Comparison of ENCODE assay signal across 8 cellular contexts in the genomic region with DNA sequence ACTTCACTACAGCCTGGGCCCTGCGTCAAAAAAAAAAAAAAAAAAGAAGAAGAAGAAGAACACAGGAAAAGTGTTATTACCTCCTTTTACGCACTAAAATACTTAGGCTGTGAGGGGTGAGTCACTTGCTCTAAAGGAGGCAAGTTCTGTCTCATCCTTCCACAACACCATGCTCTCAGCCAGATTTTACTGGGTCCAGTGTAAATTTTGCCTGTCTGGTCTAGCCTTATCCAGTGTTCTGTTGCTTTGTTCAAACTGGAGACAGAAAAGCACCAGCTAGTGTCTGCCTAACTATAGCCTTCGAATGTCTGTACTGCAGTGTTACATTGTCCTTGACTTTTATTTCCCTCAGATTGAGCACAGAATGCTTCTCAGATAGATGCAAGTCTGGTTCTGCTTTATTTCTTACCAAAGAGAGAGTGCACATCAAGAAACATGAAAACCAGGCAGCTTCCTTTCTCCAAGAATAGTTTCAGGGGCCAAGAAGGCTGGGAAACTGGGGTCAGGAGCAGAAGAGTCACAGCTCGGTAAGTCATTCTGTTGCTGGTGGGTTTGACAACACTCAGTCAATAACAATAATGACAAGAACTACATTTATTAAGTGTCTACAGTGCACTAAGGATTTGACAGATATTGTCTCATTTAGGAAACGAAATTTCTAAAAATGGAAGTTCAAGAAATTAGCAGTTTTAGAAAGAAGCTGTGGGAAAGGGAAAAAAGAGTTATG. TPM values are rescaled to one million over a fixed set of nuclear protein-coding genes. Genes with fewer than 3 reads are reported as not detected.
A peak's percentile ranks its signal among the peaks of the same experiment; 100 is the strongest.
DNase-seq lines count a peak whose midpoint lies in the region; ATAC-seq and TF ChIP-seq lines count a peak whose summit lies in the region.

No MANE protein-coding gene starts in this region.

- H3K36me3 ChIP-seq in spleen, result no peaks in the 10 kb centered on the region

- no peak overlapping the region for H3K4me3 ChIP-seq in astrocyte of the spinal cord (ENCODE audit: low read depth, low read length)
- no peak overlapping the region for H3K4me3 ChIP-seq in spleen

- intact Hi-C loops in spleen (cut with DNase I; ENCODE audit: low total_unique reads), result no loop called here
- intact Hi-C loops in head of caudate nucleus (cut with DNase I), result no loop called here

- 37 to 52% (median 39%) methylated on average over 4 to 5 of the region's 5 CpGs for WGBS in spleen, 5 donors

- H3K27ac ChIP-seq in spleen, result peak overlapping the region in 6 of 8 donors; percentile 20 to 74 (median 64)

- in situ Hi-C loops in astrocyte of the spinal cord (cut with HindIII; ENCODE audit: low sequenced_read_pairs), result no loop called here
- in situ Hi-C loops in ACHN (cut with HindIII; ENCODE audit: low pct_ligation_motif_present, low pct_unique_long_range_greater_than_20kb, low sequenced_read_pairs), result no loop called here

- TF ChIP-seq POLR2A in spleen (IDR thresholded peaks at IDR 0.05), result no peak

- H3K27me3 ChIP-seq in spleen (replicated peaks in 1 of 7), result no peaks in the 10 kb centered on the region

- peak; percentile 42 for ATAC-seq in GM19035 (IDR thresholded peaks at IDR 0.05; ENCODE audit: unreplicated experiment)
- peak; percentile 31 for ATAC-seq in HG03060 (IDR thresholded peaks at IDR 0.05; ENCODE audit: low read depth, unreplicated experiment)

- H3K9me3 ChIP-seq in spleen, result no peaks in the 10 kb centered on the region

- H3K4me1 ChIP-seq in spleen, result peaks cover 0 to 22% (median 11%) of the 10 kb centered on the region in 6 donors

- DNase-seq in astrocyte of the spinal cord (ENCODE audit: low read depth, low spot score), result peak; percentile 22
- no peak for DNase-seq in spleen
- DNase-seq in ACHN, result no peak
- DNase-seq in activated T-cell treated with anti-CD3 and anti-CD28 coated beads, Interleukin-2, amount 50 U/mL, for 48 hours, result no peak
- DNase-seq in DMS153 (lab: John Stamatoyannopoulos, UW), result no peak
- DNase-seq in head of caudate nucleus, result no peak

- no peak for TF ChIP-seq CTCF in astrocyte of the spinal cord (IDR thresholded peaks at IDR 0.05; ENCODE audit: low read depth, low read length)
- no peak for TF ChIP-seq CTCF in spleen (IDR thresholded peaks at IDR 0.05 in 8 of 11, conservative IDR thresholded peaks at IDR 0.05 in 3 of 11)

RNA-seq across cellular contexts. Expression of a gene that starts 3.1 kb away (rescaled TPM):
- total RNA-seq in spleen, result not detected
- not detected for polyA plus RNA-seq in spleen

RNA-seq across cellular contexts. Expression of a gene that starts 59.2 kb away (rescaled TPM):
- 10 to 100 TPM; 13.5 to 22.0 (median 19.5) TPM for total RNA-seq in spleen
- 10 to 100 TPM in 1 of 3 donors, 1 to 10 TPM in 2; 4.3 to 10.7 (median 6.0) TPM for polyA plus RNA-seq in spleen

RNA-seq across cellular contexts. Expression of a gene that starts 59.6 kb away (rescaled TPM):
- 10 to 100 TPM; 24.9 to 44.8 (median 32.8) TPM for total RNA-seq in spleen
- polyA plus RNA-seq in spleen, result 10 to 100 TPM; 17.6 to 24.8 (median 20.1) TPM
